ENCODE assay signal across 13 cellular contexts in the genomic region with DNA sequence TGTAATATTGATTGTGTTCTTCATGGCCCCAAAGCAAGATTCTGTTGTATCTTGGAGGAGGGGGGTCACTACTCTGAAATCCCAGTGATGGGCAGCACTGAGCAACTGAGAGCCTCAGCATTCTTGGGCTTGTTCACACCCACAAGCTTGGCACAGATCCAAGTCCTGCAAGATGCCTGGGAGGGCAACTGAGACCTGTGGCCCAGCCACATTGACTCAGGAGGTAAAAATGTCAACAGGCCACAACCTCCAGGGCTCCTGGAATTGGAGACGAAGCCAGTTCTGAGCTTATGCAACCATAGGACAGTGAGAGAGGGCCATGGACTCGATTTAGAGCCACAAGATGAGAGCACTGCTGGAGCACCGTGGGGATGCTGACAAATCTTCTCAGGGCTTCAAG. TPM values are rescaled to one million over a fixed set of nuclear protein-coding genes. Genes with fewer than 3 reads are reported as not detected.
DNase-seq lines count a peak whose midpoint lies in the region; TF ChIP-seq lines count a peak whose summit lies in the region.
"Had no signal": no experiment of that assay in that cellular context is flagged by ENCODE, and none has a peak within 500 bp of the region (broad histone marks: within the 10 kb centered on the region; RNA-seq: fewer than 3 reads in every experiment).

No MANE protein-coding gene starts in this region.

- 0 out of 2 replicates have a peak, but pooled peaks have one; percentile 19 for TF ChIP-seq CTCF in AG04450 (IDR thresholded peaks at IDR 0.05; ENCODE audit: low read depth, low read length)
- peak; percentile 51 for TF ChIP-seq CTCF in astrocyte of the cerebellum (IDR thresholded peaks at IDR 0.05; ENCODE audit: low read depth, low read length, missing control alignments)

- H3K4me3 ChIP-seq in AG04450 (ENCODE audit: low read depth, low read length) (no peak overlapping the region), astrocyte of the cerebellum (ENCODE audit: low read depth, low read length) (no peak overlapping the region)
- H3K4me3 ChIP-seq: HAP-1 had no signal

- POLR2A ChIA-PET in AG04450 (lab: Yijun Ruan, JAX), result no interaction called here
- POLR2A ChIA-PET in activated CD4-positive, alpha-beta memory T cell treated with anti-CD3 and anti-CD28 coated beads for 36 hours (lab: Charles Lee), result no interaction called here

- no peak overlapping the region for H3K4me3 Mint-ChIP-seq in activated CD4-positive, alpha-beta T cell treated with anti-CD3 and anti-CD28 coated beads, Interleukin-2, amount 10 ng/mL, durations not matched to agents 24 days and 14 days
- H3K4me3 Mint-ChIP-seq in activated CD4-positive, alpha-beta memory T cell treated with anti-CD3 and anti-CD28 coated beads for 36 hours, result no peak overlapping the region
- H3K4me3 Mint-ChIP-seq: effector memory CD8-positive, alpha-beta T cell had no signal

- no peaks in the 10 kb centered on the region for H3K4me1 Mint-ChIP-seq in activated CD4-positive, alpha-beta T cell treated with anti-CD3 and anti-CD28 coated beads, Interleukin-2, amount 10 ng/mL, durations not matched to agents 24 days and 14 days
- peaks cover 4% of the 10 kb centered on the region for H3K4me1 Mint-ChIP-seq in activated CD4-positive, alpha-beta memory T cell treated with anti-CD3 and anti-CD28 coated beads for 36 hours (ENCODE audit: low read depth)

- no peak overlapping the region for H3K27ac ChIP-seq in AG04450 (ENCODE audit: low read depth, low read length)

- peak; percentile 26 for DNase-seq in AG04450 (ENCODE audit: low read depth, low spot score)
- peak; percentile 91 for DNase-seq in HK-2 (ENCODE audit: unreplicated experiment)
- DNase-seq in astrocyte of the cerebellum (ENCODE audit: low read depth), result peak; percentile 47
- peak; percentile 76 for DNase-seq in islet precursor cell
- DNase-seq in stimulated activated CD4-positive, alpha-beta T cell treated with anti-CD3 and anti-CD28 coated beads, Interleukin-4, amount 100 ng/mL, for 1 hour, result no peak
- no peak for DNase-seq in activated CD4-positive, alpha-beta T cell treated with anti-CD3 and anti-CD28 coated beads, Interleukin-2, amount 10 ng/mL, durations not matched to agents 24 days and 14 days
- DNase-seq in NCI-H446 (lab: John Stamatoyannopoulos, UW), result no peak
- DNase-seq in activated CD4-positive, alpha-beta memory T cell treated with anti-CD3 and anti-CD28 coated beads for 36 hours, result no peak
- DNase-seq: effector memory CD8-positive, alpha-beta T cell; left colon; NCI-H2227 treated with DMSO at 0.1 percent for 48 hours; T-helper 9 cell had no signal

- no peak overlapping the region for H3K27ac Mint-ChIP-seq in activated CD4-positive, alpha-beta T cell treated with anti-CD3 and anti-CD28 coated beads, Interleukin-2, amount 10 ng/mL, durations not matched to agents 24 days and 14 days
- H3K27ac Mint-ChIP-seq in activated CD4-positive, alpha-beta memory T cell treated with anti-CD3 and anti-CD28 coated beads for 36 hours, result no peak overlapping the region
- H3K27ac Mint-ChIP-seq: effector memory CD8-positive, alpha-beta T cell had no signal

- intact Hi-C loops in activated CD4-positive, alpha-beta T cell treated with anti-CD3 and anti-CD28 coated beads, Interleukin-2, amount 10 ng/mL, durations not matched to agents 24 days and 14 days (cut with micrococcal nuclease), result no loop called here
- intact Hi-C loops in activated CD4-positive, alpha-beta memory T cell treated with anti-CD3 and anti-CD28 coated beads for 36 hours (cut with micrococcal nuclease), result no loop called here

- peaks cover 19% of the 10 kb centered on the region for H3K27me3 Mint-ChIP-seq in activated CD4-positive, alpha-beta T cell treated with anti-CD3 and anti-CD28 coated beads, Interleukin-2, amount 10 ng/mL, durations not matched to agents 24 days and 14 days
- H3K27me3 Mint-ChIP-seq in activated CD4-positive, alpha-beta memory T cell treated with anti-CD3 and anti-CD28 coated beads for 36 hours, result peaks cover 24% of the 10 kb centered on the region

- no peaks in the 10 kb centered on the region for H3K27me3 ChIP-seq in AG04450 (ENCODE audit: control insufficient read depth, insufficient read depth, low read length)

- in situ Hi-C loops in astrocyte of the cerebellum (cut with HindIII; ENCODE audit: low sequenced_read_pairs), result no loop called here

- CTCF ChIA-PET in AG04450 (lab: Charles Lee), result no interaction called here
- CTCF ChIA-PET in activated CD4-positive, alpha-beta memory T cell treated with anti-CD3 and anti-CD28 coated beads for 36 hours (lab: Charles Lee), result no interaction called here

- H3K36me3 Mint-ChIP-seq in activated CD4-positive, alpha-beta T cell treated with anti-CD3 and anti-CD28 coated beads, Interleukin-2, amount 10 ng/mL, durations not matched to agents 24 days and 14 days (ENCODE audit: low read depth), result no peaks in the 10 kb centered on the region
- peaks cover 3% of the 10 kb centered on the region for H3K36me3 Mint-ChIP-seq in activated CD4-positive, alpha-beta memory T cell treated with anti-CD3 and anti-CD28 coated beads for 36 hours

- peaks cover 12% of the 10 kb centered on the region; the same call in 1 of the 2 replicates for H3K9me3 ChIP-seq in AG04450 (ENCODE audit: control insufficient read depth, insufficient read depth, low read length)

- no peaks in the 10 kb centered on the region for H3K9me3 Mint-ChIP-seq in activated CD4-positive, alpha-beta T cell treated with anti-CD3 and anti-CD28 coated beads, Interleukin-2, amount 10 ng/mL, durations not matched to agents 24 days and 14 days
- peaks cover 25% of the 10 kb centered on the region for H3K9me3 Mint-ChIP-seq in activated CD4-positive, alpha-beta memory T cell treated with anti-CD3 and anti-CD28 coated beads for 36 hours

RNA-seq across cellular contexts. Expression of gene DOCK1, which starts 3.1 kb away (rescaled TPM):
- polyA plus RNA-seq in AG04450 (2011; rRNA removed), result 37.9 and 47.2 TPM in 2 replicates
- polyA minus RNA-seq in AG04450 (2011; rRNA and poly(A)+ RNA removed), result 81.4 and 82.8 TPM in 2 replicates
- total RNA-seq in activated CD4-positive, alpha-beta T cell treated with anti-CD3 and anti-CD28 coated beads, Interleukin-2, amount 10 ng/mL, durations not matched to agents 24 days and 14 days, result 1.2 and 1.5 TPM in 2 replicates
- under 1 TPM; 0.22 to 0.29 TPM for total RNA-seq in activated CD4-positive, alpha-beta memory T cell treated with anti-CD3 and anti-CD28 coated beads for 36 hours

Comparison
In these comparisons a context has a peak if more than half of its experiments do, and no peak if none do; other contexts are left out.
1. DNase-seq: peak in AG04450 (single experiment), HK-2 (single experiment), astrocyte of the cerebellum (single experiment) and islet precursor cell (single experiment); none in stimulated activated CD4-positive, alpha-beta T cell treated with anti-CD3 and anti-CD28 coated beads, Interleukin-4, amount 100 ng/mL, for 1 hour (single experiment), activated CD4-positive, alpha-beta T cell treated with anti-CD3 and anti-CD28 coated beads, Interleukin-2, amount 10 ng/mL, durations not matched to agents 24 days and 14 days (single experiment), NCI-H446 (0 of 2) and activated CD4-positive, alpha-beta memory T cell treated with anti-CD3 and anti-CD28 coated beads for 36 hours (single experiment).